ENCODE assay signal across 12 cellular contexts in the genomic region with DNA sequence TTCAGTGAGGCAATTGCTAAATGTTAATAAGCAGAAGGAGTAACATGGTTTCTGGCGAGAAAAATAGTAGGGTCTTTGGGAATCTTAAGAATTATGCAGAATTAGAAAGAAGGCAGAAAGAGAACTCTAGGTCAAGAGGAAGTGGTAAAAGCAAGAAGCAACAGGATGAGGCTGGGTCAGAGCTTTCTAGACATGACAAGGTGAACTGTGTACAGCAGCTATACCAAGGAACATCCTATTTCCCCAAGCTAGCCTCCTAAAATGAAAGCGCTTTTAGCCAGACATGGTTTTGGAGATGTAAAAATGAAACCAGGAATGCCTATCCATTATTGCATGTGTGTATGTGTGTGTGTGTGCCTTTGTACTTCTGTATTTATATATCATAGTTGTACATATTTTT. TPM values are rescaled to one million over a fixed set of nuclear protein-coding genes. Genes with fewer than 3 reads are reported as not detected.
A peak's percentile ranks its signal among the peaks of the same experiment; 100 is the strongest.
DNase-seq lines count a peak whose midpoint lies in the region; ATAC-seq and TF ChIP-seq lines count a peak whose summit lies in the region.
"Had no signal": no experiment of that assay in that cellular context is flagged by ENCODE, and none has a peak within 500 bp of the region (broad histone marks: within the 10 kb centered on the region; RNA-seq: fewer than 3 reads in every experiment).

No MANE protein-coding gene starts in this region.

- POLR2A ChIA-PET in SK-N-SH (lab: Yijun Ruan, JAX): no interaction called here
- POLR2A ChIA-PET in activated CD8-positive, alpha-beta T cell treated with anti-CD3 and anti-CD28 coated beads for 36 hours (lab: Charles Lee): no interaction called here

- CTCF ChIA-PET in SK-N-SH (lab: Yijun Ruan, JAX): no interaction called here
- CTCF ChIA-PET in activated CD8-positive, alpha-beta T cell treated with anti-CD3 and anti-CD28 coated beads for 36 hours (lab: Charles Lee): interaction anchor here (16.6 kb wide), 1 partner anchor 105 kb away, joined by 643 read pairs; no protein-coding TSS in a partner anchor

- peaks cover 41% of the 10 kb centered on the region for H3K4me1 Mint-ChIP-seq in activated CD8-positive, alpha-beta T cell treated with anti-CD3 and anti-CD28 coated beads for 36 hours (ENCODE audit: low read depth)
- peaks cover 29 to 37% of the 10 kb centered on the region in 2 donors for H3K4me1 Mint-ChIP-seq in natural killer cell

- H3K27me3 Mint-ChIP-seq in activated CD8-positive, alpha-beta T cell treated with anti-CD3 and anti-CD28 coated beads for 36 hours: no peaks in the 10 kb centered on the region
- H3K27me3 Mint-ChIP-seq in natural killer cell (ENCODE audit: low read depth in 2 of 2): no peaks in the 10 kb centered on the region

- ATAC-seq in SK-N-SH treated with all-trans-retinoic acid at 6 μM for 48 hours: no peak
- ATAC-seq in activated CD8-positive, alpha-beta T cell treated with anti-CD3 and anti-CD28 coated beads for 36 hours: peak; percentile 73
- peak; percentile 61 to 82 (median 76) for ATAC-seq in natural killer cell
- no peak for ATAC-seq in GM21619 (IDR thresholded peaks at IDR 0.05; ENCODE audit: unreplicated experiment)
- ATAC-seq: left colon had no signal

- H3K9ac ChIP-seq in SK-N-SH: no peak overlapping the region
- H3K9ac ChIP-seq in Loucy (ENCODE audit: low read depth, low read length, poor library complexity, severe bottlenecking): no peak overlapping the region

- 95% methylated on average over 2 of the region's 2 CpGs for WGBS in SK-N-SH (ENCODE audit: low lambda C conversion rate)

- no peaks in the 10 kb centered on the region for H3F3A ChIP-seq in SK-N-SH (replicated peaks; ENCODE audit: insufficient read depth)
- peaks cover 5% of the 10 kb centered on the region; the same call in 1 of the 2 replicates for H3F3A ChIP-seq in Loucy (ENCODE audit: low read depth)

- no peak overlapping the region for H3K27ac ChIP-seq in SK-N-SH (ENCODE audit: low read depth in 2 of 2, low read length in 1 of 2)
- H3K27ac ChIP-seq: 22Rv1 had no signal

- H3K9me3 Mint-ChIP-seq in activated CD8-positive, alpha-beta T cell treated with anti-CD3 and anti-CD28 coated beads for 36 hours: no peaks in the 10 kb centered on the region
- no peaks in the 10 kb centered on the region for H3K9me3 Mint-ChIP-seq in natural killer cell

- H3K27ac Mint-ChIP-seq in activated CD8-positive, alpha-beta T cell treated with anti-CD3 and anti-CD28 coated beads for 36 hours: peak overlapping the region; percentile 85
- H3K27ac Mint-ChIP-seq in natural killer cell: peak overlapping the region; percentile 75 to 91

- H3K9me2 ChIP-seq in SK-N-SH: no peaks in the 10 kb centered on the region
- no peaks in the 10 kb centered on the region for H3K9me2 ChIP-seq in Loucy (replicated peaks; ENCODE audit: low read depth, low read length)

- TF ChIP-seq CTCF in SK-N-SH (IDR thresholded peaks at IDR 0.05) (no peak), Loucy (conservative IDR thresholded peaks at IDR 0.05; ENCODE audit: low read length) (no peak), natural killer cell (IDR thresholded peaks at IDR 0.05) (no peak)
- TF ChIP-seq CTCF in activated CD8-positive, alpha-beta T cell treated with anti-CD3 and anti-CD28 coated beads for 36 hours (IDR thresholded peaks at IDR 0.05): no peak

- no peaks in the 10 kb centered on the region for H3K79me2 ChIP-seq in SK-N-SH (ENCODE audit: insufficient read depth)
- no peaks in the 10 kb centered on the region for H3K79me2 ChIP-seq in Loucy (ENCODE audit: insufficient read depth, low read length)

- H3K36me3 Mint-ChIP-seq in activated CD8-positive, alpha-beta T cell treated with anti-CD3 and anti-CD28 coated beads for 36 hours (ENCODE audit: low read depth): peaks cover 39% of the 10 kb centered on the region
- H3K36me3 Mint-ChIP-seq in natural killer cell: peaks cover 12% of the 10 kb centered on the region

- H4K20me1 ChIP-seq in SK-N-SH (ENCODE audit: insufficient read depth): no peaks in the 10 kb centered on the region
- H4K20me1 ChIP-seq in Loucy (ENCODE audit: insufficient read depth, low read length, poor library complexity, severe bottlenecking): no peaks in the 10 kb centered on the region

- no peak overlapping the region for H3K4me3 Mint-ChIP-seq in activated CD8-positive, alpha-beta T cell treated with anti-CD3 and anti-CD28 coated beads for 36 hours
- peak overlapping the region; percentile 49 for H3K4me3 Mint-ChIP-seq in natural killer cell

- no peak for TF ChIP-seq EP300 in SK-N-SH (IDR thresholded peaks at IDR 0.05; ENCODE audit: borderline replicate concordance in 1 of 2, low read depth in 1 of 2, low read length in 1 of 2)

- H3K4me2 ChIP-seq in SK-N-SH (no peak overlapping the region), Loucy (ENCODE audit: low read depth, low read length, poor library complexity, severe bottlenecking) (peak overlapping the region; percentile 67)

- DNase-seq in SK-N-SH (no peak), natural killer cell (no peak), superior temporal gyrus (ENCODE audit: extremely low spot score) (no peak), 8988T (no peak)
- DNase-seq in activated CD8-positive, alpha-beta T cell treated with anti-CD3 and anti-CD28 coated beads for 36 hours: peak; percentile 34
- DNase-seq: activated effector memory CD4-positive, alpha-beta T cell treated with Interleukin-2 at 50 U/mL for 16 hours; left colon; NCI-H446 treated with DMSO at 0.1 percent for 48 hours had no signal

- TF ChIP-seq RAD21 in SK-N-SH (IDR thresholded peaks at IDR 0.05; ENCODE audit: low read length): no peak

- intact Hi-C loops in activated CD8-positive, alpha-beta T cell treated with anti-CD3 and anti-CD28 coated beads for 36 hours (cut with micrococcal nuclease): loop anchor here (10.0 kb wide), 1 partner anchor 469 kb away; no protein-coding TSS in a partner anchor
- intact Hi-C loops in natural killer cell (cut with micrococcal nuclease): no loop called here

- H3K4me3 ChIP-seq in SK-N-SH (ENCODE audit: low read depth in 2 of 2, low read length in 1 of 2) (no peak overlapping the region), Loucy (ENCODE audit: low read length, poor library complexity, severe bottlenecking) (peak overlapping the region; percentile 43)

- H3K27me3 ChIP-seq in SK-N-SH (ENCODE audit: insufficient read depth): no peaks in the 10 kb centered on the region
- no peaks in the 10 kb centered on the region for H3K27me3 ChIP-seq in Loucy (ENCODE audit: insufficient read depth, low read length, poor library complexity, severe bottlenecking)

- H3K36me3 ChIP-seq in SK-N-SH (replicated peaks in 1 of 2; ENCODE audit: control insufficient read depth in 1 of 2, insufficient read depth in 2 of 2, low read length in 1 of 2) (no peaks in the 10 kb centered on the region), Loucy (ENCODE audit: insufficient read depth, low read length) (no peaks in the 10 kb centered on the region)

- H3K4me1 ChIP-seq in SK-N-SH (ENCODE audit: control insufficient read depth in 1 of 2, insufficient read depth in 2 of 2, low read depth in 1 of 2, low read length in 1 of 2): no peaks in the 10 kb centered on the region
- H3K4me1 ChIP-seq in Loucy (ENCODE audit: insufficient read depth, low read length, poor library complexity, severe bottlenecking): peaks cover 33% of the 10 kb centered on the region

- H2AFZ ChIP-seq in SK-N-SH (ENCODE audit: low read depth) (peak overlapping the region; percentile 46; the same call in 1 of the 2 replicates), Loucy (ENCODE audit: low read length) (no peak overlapping the region)

- H3K9me3 ChIP-seq in SK-N-SH: no peaks in the 10 kb centered on the region
- no peaks in the 10 kb centered on the region for H3K9me3 ChIP-seq in Loucy (ENCODE audit: insufficient read depth, low read depth, low read length)

TF ChIP-seq in SK-N-SH, 30 proteins besides CTCF, POLR2A, EP300 and RAD21 (continues in another document):
- TF ChIP-seq NFIC (IDR thresholded peaks at IDR 0.05; ENCODE audit: borderline replicate concordance) (no peak), SMC3 (IDR thresholded peaks at IDR 0.05; ENCODE audit: low read depth, low read length) (no peak), GATA2 (CRISPR knock-in tag; IDR thresholded peaks at IDR 0.05) (no peak)

TF ChIP-seq in SK-N-SH treated with all-trans-retinoic acid at 6 μM for 48 hours, 23 proteins besides CTCF, POLR2A, EP300 and RAD21:
- no peak for TF ChIP-seq RARB (CRISPR knock-in tag; IDR thresholded peaks at IDR 0.05)
- TF ChIP-seq ZC3H10 (CRISPR knock-in tag; IDR thresholded peaks at IDR 0.05): no peak
- TF ChIP-seq, protein P1, sequence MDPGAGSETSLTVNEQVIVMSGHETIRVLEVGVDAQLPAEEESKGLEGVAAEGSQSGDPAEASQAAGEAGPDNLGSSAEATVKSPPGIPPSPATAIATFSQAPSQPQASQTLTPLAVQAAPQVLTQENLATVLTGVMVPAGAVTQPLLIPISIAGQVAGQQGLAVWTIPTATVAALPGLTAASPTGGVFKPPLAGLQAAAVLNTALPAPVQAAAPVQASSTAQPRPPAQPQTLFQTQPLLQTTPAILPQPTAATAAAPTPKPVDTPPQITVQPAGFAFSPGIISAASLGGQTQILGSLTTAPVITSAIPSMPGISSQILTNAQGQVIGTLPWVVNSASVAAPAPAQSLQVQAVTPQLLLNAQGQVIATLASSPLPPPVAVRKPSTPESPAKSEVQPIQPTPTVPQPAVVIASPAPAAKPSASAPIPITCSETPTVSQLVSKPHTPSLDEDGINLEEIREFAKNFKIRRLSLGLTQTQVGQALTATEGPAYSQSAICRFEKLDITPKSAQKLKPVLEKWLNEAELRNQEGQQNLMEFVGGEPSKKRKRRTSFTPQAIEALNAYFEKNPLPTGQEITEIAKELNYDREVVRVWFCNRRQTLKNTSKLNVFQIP (CRISPR knock-in tag; IDR thresholded peaks at IDR 0.05; ENCODE audit: borderline replicate concordance, low read depth): no peak
- TF ChIP-seq SNAI2 (CRISPR knock-in tag; IDR thresholded peaks at IDR 0.05): no peak
- no peak for TF ChIP-seq ISL1 (CRISPR knock-in tag; IDR thresholded peaks at IDR 0.05)
- no peak for TF ChIP-seq TCF4 (CRISPR knock-in tag; IDR thresholded peaks at IDR 0.05; ENCODE audit: borderline replicate concordance)
- TF ChIP-seq ARNTL (CRISPR knock-in tag; IDR thresholded peaks at IDR 0.05; ENCODE audit: borderline replicate concordance, low read depth): no peak

RNA-seq across cellular contexts. Expression of a gene that starts 42.2 kb away (rescaled TPM):
- 22.1 and 26.9 TPM in 2 replicates for polyA plus RNA-seq in SK-N-SH (2012; rRNA removed)
- 25.8 and 27.2 TPM in 2 replicates for polyA plus RNA-seq in SK-N-SH (2012; cell fraction: cytosol; rRNA removed)
- 25.9 and 30.7 TPM in 2 replicates for polyA plus RNA-seq in SK-N-SH (2012; cell fraction: nucleus; rRNA removed)
- total RNA-seq in activated CD8-positive, alpha-beta T cell treated with anti-CD3 and anti-CD28 coated beads for 36 hours: 100 to 1,000 TPM; 293 to 311 TPM
- 10 to 100 TPM; 49.1 to 91.6 (median 86.2) TPM for total RNA-seq in natural killer cell

Comparison
In these comparisons a context has a peak if more than half of its experiments do, and no peak if none do; other contexts are left out.
1. ATAC-seq: peak in activated CD8-positive, alpha-beta T cell treated with anti-CD3 and anti-CD28 coated beads for 36 hours (single experiment) and natural killer cell (3 of 3); none in SK-N-SH treated with all-trans-retinoic acid at 6 μM for 48 hours (single experiment) and GM21619 (single experiment).